Comparison of ENCODE assay signal across 9 cellular contexts in genomic region chr16:85652431-85653221, GRCh38. TPM values are rescaled to one million over a fixed set of nuclear protein-coding genes. Genes with fewer than 3 reads are reported as not detected.
DNase-seq lines count a peak whose midpoint lies in the region; ATAC-seq and TF ChIP-seq lines count a peak whose summit lies in the region.
"Had no signal": no experiment of that assay in that cellular context is flagged by ENCODE, and none has a peak within 500 bp of the region (broad histone marks: within the 10 kb centered on the region; RNA-seq: fewer than 3 reads in every experiment).

No MANE protein-coding gene starts in this region.

- H3K27ac ChIP-seq in 22Rv1 (peak overlapping the region; percentile 33; the same call in 1 of the 2 replicates), SJCRH30 (peak overlapping the region; percentile 24; the same call in 1 of the 2 replicates)

- ATAC-seq in GM19324 (IDR thresholded peaks at IDR 0.05; ENCODE audit: low FRiP score, unreplicated experiment), result no peak

- peaks cover 24% of the 10 kb centered on the region for H3K4me1 ChIP-seq in SJCRH30

- H3K27me3 ChIP-seq in SJCRH30, result no peaks in the 10 kb centered on the region

- H3K4me3 ChIP-seq in SJCRH30, result no peak overlapping the region
- H3K4me3 ChIP-seq: skin epidermis had no signal

- H3K9me3 ChIP-seq in SJCRH30 (replicated peaks), result no peaks in the 10 kb centered on the region

- DNase-seq in GF-D8 (lab: John Stamatoyannopoulos, UW) (peak; percentile 9), SJCRH30 (peak; percentile 75 to 76), fibroblast of gingiva (ENCODE audit: low read depth) (peak; percentile 37), occipital lobe (lab: John Stamatoyannopoulos, UW) (peak; percentile 43), GM19238 (ENCODE audit: insufficient read length, low spot score) (no peak)
- DNase-seq in activated CD4-positive, CD25-positive, alpha-beta regulatory T cell treated with anti-CD3 and anti-CD28 coated beads, Interleukin-2, amount 50 U/mL, for 72 hours, result no peak

- no peak for TF ChIP-seq CTCF in 22Rv1 (IDR thresholded peaks at IDR 0.05)

- H3K36me3 ChIP-seq in SJCRH30, result peaks cover 6% of the 10 kb centered on the region; the same call in 1 of the 2 replicates

RNA-seq across cellular contexts. Expression of gene GINS2, which starts 36.1 kb away (rescaled TPM):
- 50.9 and 51.2 TPM in 2 replicates for total RNA-seq in SJCRH30 (2014; rRNA removed; shearing (Covaris generic))
- 4.2 TPM for total RNA-seq in occipital lobe

RNA-seq across cellular contexts. Expression of gene GSE1, which starts 39.5 kb away (rescaled TPM):
- total RNA-seq in SJCRH30 (2014; rRNA removed; shearing (Covaris generic)), result 31.1 and 33.8 TPM in 2 replicates
- total RNA-seq in occipital lobe, result 18.4 TPM

Comparison
In these comparisons a context has a peak if more than half of its experiments do, and no peak if none do; other contexts are left out.
1. DNase-seq: peak in GF-D8 (single experiment), SJCRH30 (2 of 2), fibroblast of gingiva (single experiment) and occipital lobe (single experiment); none in activated CD4-positive, CD25-positive, alpha-beta regulatory T cell treated with anti-CD3 and anti-CD28 coated beads, Interleukin-2, amount 50 U/mL, for 72 hours (single experiment) and GM19238 (single experiment).